In the genomic region with DNA sequence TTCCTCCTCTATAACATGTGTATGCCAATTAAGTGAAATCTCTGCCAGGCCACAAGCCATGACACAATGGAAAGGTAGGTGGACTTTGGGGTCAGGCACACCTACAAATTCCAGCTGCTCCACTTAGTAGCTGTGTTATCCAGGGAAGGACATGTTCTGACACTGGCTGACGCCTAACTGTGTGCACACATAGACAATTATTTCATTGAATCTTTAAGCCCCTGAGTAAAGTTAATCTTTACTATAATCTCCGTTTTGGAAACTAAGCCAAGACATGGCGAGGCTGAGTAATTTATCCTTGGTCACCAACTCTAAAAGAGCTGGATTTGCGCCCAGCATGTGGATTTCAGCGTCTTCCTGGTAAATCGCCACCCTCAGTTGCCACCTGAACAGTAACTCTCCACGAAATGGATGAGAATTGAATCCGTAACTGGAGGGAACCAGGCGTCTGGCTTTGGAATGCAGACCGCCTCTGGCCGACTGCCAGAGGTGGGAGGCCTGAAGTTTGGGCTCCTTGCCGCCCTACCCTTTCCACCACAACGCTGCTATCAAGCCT, we compare ENCODE assay signal across 9 cellular contexts. TPM values are rescaled to one million over a fixed set of nuclear protein-coding genes. Genes with fewer than 3 reads are reported as not detected.
DNase-seq lines count a peak whose midpoint lies in the region; ATAC-seq, FAIRE-seq and TF ChIP-seq lines count a peak whose summit lies in the region.
"Had no signal": no experiment of that assay in that cellular context is flagged by ENCODE, and none has a peak within 500 bp of the region (broad histone marks: within the 10 kb centered on the region; RNA-seq: fewer than 3 reads in every experiment).

No MANE protein-coding gene starts in this region.

- H3K36me3 Mint-ChIP-seq in CD4-positive, alpha-beta T cell (ENCODE audit: low read depth) = peaks cover 37% of the 10 kb centered on the region

- CTCF ChIA-PET in CD4-positive, alpha-beta T cell (lab: Charles Lee) = interaction anchor here (0.9 to 1.8 kb wide), 5 partner anchors 11 to 522 kb away, joined by 3 to 7 read pairs (median 3); no protein-coding TSS in a partner anchor

- POLR2A ChIA-PET in CD4-positive, alpha-beta T cell (lab: Charles Lee) = interaction anchor here (0.6 to 0.8 kb wide), 2 partner anchors 40 to 657 kb away, joined by 3 to 4 read pairs; no protein-coding TSS in a partner anchor

- no peak for TF ChIP-seq CTCF in CD4-positive, alpha-beta T cell (IDR thresholded peaks at IDR 0.05)
- no peak for TF ChIP-seq CTCF in astrocyte of the spinal cord (IDR thresholded peaks at IDR 0.05; ENCODE audit: low read depth, low read length)

- DNase-seq in CD4-positive, alpha-beta T cell = no peak
- DNase-seq in astrocyte of the spinal cord (ENCODE audit: low read depth, low spot score) (peak; percentile 50), medulla oblongata (ENCODE audit: extremely low spot score) (peak; percentile 13), urothelium cell line (ENCODE audit: low spot score) (peak; percentile 45)
- no peak for DNase-seq in stimulated activated CD4-positive, alpha-beta T cell treated with anti-CD3 and anti-CD28 coated beads, Interleukin-2, amount 100 ng/mL, for 24 hours

- H3K4me3 ChIP-seq in astrocyte of the spinal cord (ENCODE audit: low read depth, low read length) = peak overlapping the region; percentile 100
- H3K4me3 ChIP-seq: lung had no signal

- H3K27me3 Mint-ChIP-seq in CD4-positive, alpha-beta T cell = no peaks in the 10 kb centered on the region

- in situ Hi-C loops in astrocyte of the spinal cord (cut with HindIII; ENCODE audit: low sequenced_read_pairs) = loop anchor here (25.0 kb wide), 1 partner anchor 277 kb away; no protein-coding TSS in a partner anchor

- no peaks in the 10 kb centered on the region for H3K27me3 ChIP-seq in CD4-positive, alpha-beta T cell (ENCODE audit: control insufficient read depth, insufficient read depth, low read length)

- H3K27ac Mint-ChIP-seq in CD4-positive, alpha-beta T cell = peak overlapping the region; percentile 95

- intact Hi-C loops in CD4-positive, alpha-beta T cell (cut with DNase I, micrococcal nuclease) = loop anchor here (5.0 to 10.0 kb wide), 8 partner anchors 233 to 1352 kb away; a partner anchor contains a TSS

- no peaks in the 10 kb centered on the region for H3K9me3 Mint-ChIP-seq in CD4-positive, alpha-beta T cell

- no peak for FAIRE-seq in urothelium cell line (lab: Jason Lieb, UNC)

- no peak for TF ChIP-seq RAD21 in Ishikawa (IDR thresholded peaks at IDR 0.05; ENCODE audit: low read depth)

- no peak for TF ChIP-seq EP300 in Ishikawa (IDR thresholded peaks at IDR 0.05; ENCODE audit: borderline replicate concordance)

- ATAC-seq in CD4-positive, alpha-beta T cell (ENCODE audit: poor library complexity) = no peak
- no peak for ATAC-seq in HG03442 (IDR thresholded peaks at IDR 0.05; ENCODE audit: unreplicated experiment)
- ATAC-seq in HG03045 (IDR thresholded peaks at IDR 0.05; ENCODE audit: unreplicated experiment) = no peak

- H3K9me3 ChIP-seq in CD4-positive, alpha-beta T cell (ENCODE audit: control insufficient read depth, low read length) = no peaks in the 10 kb centered on the region

- peak overlapping the region; percentile 98 for H3K4me3 Mint-ChIP-seq in CD4-positive, alpha-beta T cell

- no peak overlapping the region for H3K27ac ChIP-seq in CD4-positive, alpha-beta T cell (ENCODE audit: low read depth, low read length)

- peaks cover 29% of the 10 kb centered on the region for H3K4me1 Mint-ChIP-seq in CD4-positive, alpha-beta T cell (ENCODE audit: low read depth)

TF ChIP-seq in Ishikawa, 13 proteins besides CTCF, POLR2A, EP300 and RAD21:
- TF ChIP-seq, protein P1, sequence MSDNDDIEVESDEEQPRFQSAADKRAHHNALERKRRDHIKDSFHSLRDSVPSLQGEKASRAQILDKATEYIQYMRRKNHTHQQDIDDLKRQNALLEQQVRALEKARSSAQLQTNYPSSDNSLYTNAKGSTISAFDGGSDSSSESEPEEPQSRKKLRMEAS (IDR thresholded peaks at IDR 0.05) = 0 out of 2 replicates have a peak, but pooled peaks have one; percentile 42
- TF ChIP-seq CEBPB (IDR thresholded peaks at IDR 0.05) = no peak
- peak; percentile 29; the same call in 1 of the 2 replicates for TF ChIP-seq TEAD4 (IDR thresholded peaks at IDR 0.05)
- TF ChIP-seq CREB1 (IDR thresholded peaks at IDR 0.05; ENCODE audit: low read depth) = no peak
- 0 out of 2 replicates have a peak, but pooled peaks have one; percentile 31 for TF ChIP-seq NFIC (IDR thresholded peaks at IDR 0.05)

RNA-seq across cellular contexts. Expression of a gene that starts 0.9 kb away (rescaled TPM):
- 10 to 100 TPM; 63.0 to 65.9 TPM for total RNA-seq in CD4-positive, alpha-beta T cell

Comparison
In these comparisons a context has a peak if more than half of its experiments do, and no peak if none do; other contexts are left out.
1. DNase-seq: peak in astrocyte of the spinal cord (single experiment), medulla oblongata (single experiment) and urothelium cell line (single experiment); none in CD4-positive, alpha-beta T cell (0 of 10) and stimulated activated CD4-positive, alpha-beta T cell treated with anti-CD3 and anti-CD28 coated beads, Interleukin-2, amount 100 ng/mL, for 24 hours (0 of 2).